Comparison of ENCODE assay signal across 20 cellular contexts in the genomic region with DNA sequence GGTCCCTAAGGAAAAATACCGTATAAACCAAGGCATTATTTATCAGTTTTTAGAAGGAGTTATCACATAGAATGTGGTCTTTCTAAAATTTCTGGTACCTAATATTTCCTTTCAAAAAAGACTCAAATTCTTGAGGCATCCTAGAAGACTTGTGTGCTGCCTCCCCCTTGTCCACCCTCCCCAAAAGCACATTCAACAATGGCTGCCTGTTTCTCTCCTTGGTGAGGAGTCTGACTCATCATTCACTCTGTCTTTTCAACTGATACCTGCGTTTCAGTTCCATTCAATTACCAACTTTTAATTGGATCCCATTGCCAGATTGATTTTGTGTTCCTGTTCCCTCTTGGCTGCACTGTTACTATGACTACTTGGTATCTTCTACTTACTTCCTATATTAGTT.
A peak's percentile ranks its signal among the peaks of the same experiment; 100 is the strongest.
DNase-seq lines count a peak whose midpoint lies in the region; ATAC-seq and TF ChIP-seq lines count a peak whose summit lies in the region.
"Had no signal": no experiment of that assay in that cellular context is flagged by ENCODE, and none has a peak within 500 bp of the region (broad histone marks: within the 10 kb centered on the region; RNA-seq: fewer than 3 reads in every experiment).

No MANE protein-coding gene starts in this region.

- no peaks in the 10 kb centered on the region for H3K27me3 ChIP-seq in DOHH2 (ENCODE audit: control insufficient read depth, low read length)
- no peaks in the 10 kb centered on the region for H3K27me3 ChIP-seq in naive thymus-derived CD4-positive, alpha-beta T cell (ENCODE audit: control insufficient read depth in 2 of 2, insufficient read depth in 2 of 2, low read length in 2 of 2)
- H3K27me3 ChIP-seq in osteoblast (ENCODE audit: insufficient read depth, low read length): no peaks in the 10 kb centered on the region
- H3K27me3 ChIP-seq: esophagus muscularis mucosa, tibial artery had no signal

- no peak overlapping the region for H3K4me3 ChIP-seq in DOHH2 (ENCODE audit: low read length)
- H3K4me3 ChIP-seq in naive thymus-derived CD4-positive, alpha-beta T cell (ENCODE audit: low read length): no peak overlapping the region
- no peak overlapping the region for H3K4me3 ChIP-seq in osteoblast (ENCODE audit: insufficient read depth, low read length)
- H3K4me3 ChIP-seq: esophagus muscularis mucosa, prostate gland, smooth muscle cell, tibial artery had no signal

- H3K4me1 ChIP-seq in DOHH2 (ENCODE audit: control insufficient read depth, low read length) (peaks cover 31% of the 10 kb centered on the region), osteoblast (ENCODE audit: insufficient read depth, low read length) (peaks cover 2% of the 10 kb centered on the region)
- H3K4me1 ChIP-seq in naive thymus-derived CD4-positive, alpha-beta T cell (ENCODE audit: control insufficient read depth in 2 of 2, insufficient read depth in 2 of 2, low read length in 2 of 2): peaks cover 0 to 6% of the 10 kb centered on the region in 2 donors
- H3K4me1 ChIP-seq: prostate gland had no signal

- H3K27ac ChIP-seq in DOHH2 (ENCODE audit: low read depth, low read length) (no peak overlapping the region), osteoblast (ENCODE audit: low read depth, low read length) (no peak overlapping the region)
- no peak overlapping the region for H3K27ac ChIP-seq in naive thymus-derived CD4-positive, alpha-beta T cell (ENCODE audit: low read depth, low read length)
- H3K27ac ChIP-seq: C4-2B, esophagus muscularis mucosa, prostate gland, tibial artery had no signal

- peaks cover 48% of the 10 kb centered on the region for H3K4me1 Mint-ChIP-seq in activated B cell treated with CpG ODN at 0.5 μM for 24 hours
- H3K4me1 Mint-ChIP-seq in naive thymus-derived CD4-positive, alpha-beta T cell: peaks cover 64 to 92% (median 85%) of the 10 kb centered on the region in 7 donors

- intact Hi-C loops in activated B cell treated with CpG ODN at 0.5 μM for 24 hours (cut with micrococcal nuclease): no loop called here
- intact Hi-C loops in naive thymus-derived CD4-positive, alpha-beta T cell (cut with micrococcal nuclease): no loop called here

- H3K9me2 ChIP-seq in DOHH2 (replicated peaks; ENCODE audit: control insufficient read depth, low read length): no peaks in the 10 kb centered on the region

- ATAC-seq in activated B cell treated with CpG ODN at 0.5 μM for 24 hours (ENCODE audit: low read depth): peak; percentile 18
- ATAC-seq in naive thymus-derived CD4-positive, alpha-beta T cell: no peak
- ATAC-seq in esophagus mucosa: no peak
- no peak for ATAC-seq in HG02759 (IDR thresholded peaks at IDR 0.05; ENCODE audit: unreplicated experiment)
- ATAC-seq: left ventricle myocardium superior had no signal

- no peak overlapping the region for H3K4me3 Mint-ChIP-seq in activated B cell treated with CpG ODN at 0.5 μM for 24 hours
- H3K4me3 Mint-ChIP-seq in naive thymus-derived CD4-positive, alpha-beta T cell: peak overlapping the region in 2 of 10 donors; percentile 16 to 21

- H3K9me3 Mint-ChIP-seq in activated B cell treated with CpG ODN at 0.5 μM for 24 hours: no peaks in the 10 kb centered on the region
- peaks cover 0 to 2% (median 0%) of the 10 kb centered on the region in 11 donors for H3K9me3 Mint-ChIP-seq in naive thymus-derived CD4-positive, alpha-beta T cell

- CTCF ChIA-PET in activated B cell treated with CpG ODN at 0.5 μM for 24 hours (lab: Charles Lee): interaction anchor here (2.6 kb wide), 1 partner anchor 14 kb away, joined by 8 read pairs; no protein-coding TSS in a partner anchor
- CTCF ChIA-PET in naive thymus-derived CD4-positive, alpha-beta T cell (lab: Charles Lee): no interaction called here

- POLR2A ChIA-PET in activated B cell treated with CpG ODN at 0.5 μM for 24 hours (lab: Charles Lee): interaction anchor here (1.6 to 1.9 kb wide), 2 partner anchors 14 to 317 kb away, joined by 5 to 6 read pairs; partner anchors contain the start of gene RPL37A
- POLR2A ChIA-PET in naive thymus-derived CD4-positive, alpha-beta T cell (lab: Charles Lee): no interaction called here

- no peaks in the 10 kb centered on the region for H3K9me3 ChIP-seq in DOHH2 (ENCODE audit: control insufficient read depth, insufficient read depth, low read length)
- no peaks in the 10 kb centered on the region for H3K9me3 ChIP-seq in naive thymus-derived CD4-positive, alpha-beta T cell (ENCODE audit: control insufficient read depth in 2 of 3, low read length in 3 of 3)
- no peaks in the 10 kb centered on the region for H3K9me3 ChIP-seq in osteoblast (ENCODE audit: low read depth, low read length)
- H3K9me3 ChIP-seq: esophagus muscularis mucosa, prostate gland, tibial artery had no signal

- DNase-seq in NCI-H82 (lab: John Stamatoyannopoulos, UW) (peak; percentile 18), NCI-H82 treated with DMSO at 0.1 percent for 48 hours (lab: John Stamatoyannopoulos, UW; ENCODE audit: unreplicated experiment) (no peak), activated B cell treated with CpG ODN at 0.5 μM for 24 hours (no peak), osteoblast (ENCODE audit: insufficient read length, low spot score, missing footprints) (no peak)
- no peak for DNase-seq in naive thymus-derived CD4-positive, alpha-beta T cell
- DNase-seq: 8988T, DMS79 treated with DMSO at 0.1 percent for 48 hours, glutamatergic neuron, left ventricle myocardium superior, MV-4-11, NCI-H187 treated with DMSO at 0.1 percent for 48 hours, SIG-M5, tibial artery had no signal

- no peaks in the 10 kb centered on the region for H3K27me3 Mint-ChIP-seq in activated B cell treated with CpG ODN at 0.5 μM for 24 hours
- no peaks in the 10 kb centered on the region for H3K27me3 Mint-ChIP-seq in naive thymus-derived CD4-positive, alpha-beta T cell

- H3F3A ChIP-seq in DOHH2 (ENCODE audit: control insufficient read depth, insufficient read depth): peaks cover 25% of the 10 kb centered on the region

- H3K27ac Mint-ChIP-seq in activated B cell treated with CpG ODN at 0.5 μM for 24 hours: peak overlapping the region; percentile 79
- H3K27ac Mint-ChIP-seq in naive thymus-derived CD4-positive, alpha-beta T cell: peak overlapping the region in 7 of 9 donors; percentile 9 to 84 (median 44)

- H3K36me3 ChIP-seq in DOHH2 (ENCODE audit: control insufficient read depth, low read length): peaks cover 92% of the 10 kb centered on the region
- H3K36me3 ChIP-seq in naive thymus-derived CD4-positive, alpha-beta T cell (ENCODE audit: control insufficient read depth in 2 of 3, insufficient read depth in 3 of 3, low read length in 3 of 3): peaks cover 0 to 29% (median 0%) of the 10 kb centered on the region in 3 experiments
- peaks cover 38% of the 10 kb centered on the region for H3K36me3 ChIP-seq in osteoblast (ENCODE audit: insufficient read depth, low read length)
- H3K36me3 ChIP-seq: prostate gland had no signal

- H3K79me2 ChIP-seq in DOHH2 (ENCODE audit: control insufficient read depth, low read length) (peaks cover 89% of the 10 kb centered on the region), osteoblast (ENCODE audit: insufficient read depth, low read length) (peaks cover 85% of the 10 kb centered on the region)

- TF ChIP-seq CTCF in DOHH2 (IDR thresholded peaks at IDR 0.05; ENCODE audit: low read depth, low read length, poor library complexity, severe bottlenecking): no peak
- no peak for TF ChIP-seq CTCF in activated B cell treated with CpG ODN at 0.5 μM for 24 hours (IDR thresholded peaks at IDR 0.05)
- TF ChIP-seq CTCF in osteoblast (IDR thresholded peaks at IDR 0.05; ENCODE audit: extremely low read depth, low read depth, low read length): no peak

- H3K36me3 Mint-ChIP-seq in activated B cell treated with CpG ODN at 0.5 μM for 24 hours (ENCODE audit: low read depth): peaks cover 73% of the 10 kb centered on the region
- H3K36me3 Mint-ChIP-seq in naive thymus-derived CD4-positive, alpha-beta T cell: peaks cover 17 to 62% (median 34%) of the 10 kb centered on the region in 5 donors

- H4K20me1 ChIP-seq in DOHH2 (ENCODE audit: control insufficient read depth, insufficient read depth, low read depth, low read length) (peaks cover 25% of the 10 kb centered on the region; the same call in 1 of the 2 replicates), osteoblast (ENCODE audit: insufficient read depth, low read length) (peaks cover 12% of the 10 kb centered on the region)

- H3K4me2 ChIP-seq in DOHH2 (ENCODE audit: low read length) (peak overlapping the region; percentile 5; the same call in 1 of the 2 replicates), osteoblast (ENCODE audit: insufficient read depth, low read length) (no peak overlapping the region)
- H3K4me2 ChIP-seq: smooth muscle cell had no signal

- H2AFZ ChIP-seq in osteoblast (ENCODE audit: low read length): no peak overlapping the region
